In genomic region chr5:150236313-150236712, GRCh38 we compare ENCODE assay signal across 38 cellular contexts. TPM values are rescaled to one million over a fixed set of nuclear protein-coding genes. Genes with fewer than 3 reads are reported as not detected.
"Had no signal": no experiment of that assay in that cellular context is flagged by ENCODE, and none has a peak within 500 bp of the region (broad histone marks: within the 10 kb centered on the region; RNA-seq: fewer than 3 reads in every experiment).

No MANE protein-coding gene starts in this region.

- DNase-seq: Karpas-422, Kasumi-1, MG63, MM.1S, MV-4-11, NCI-H1048, NCI-H1092, NCI-H1092 treated with DMSO at 0.1 percent for 48 hours, NCI-H1105, NCI-H1105 treated with DMSO at 0.1 percent for 48 hours, NCI-H1417, NCI-H1417 treated with DMSO at 0.1 percent for 48 hours, NCI-H1436, NCI-H1436 treated with DMSO at 0.1 percent for 48 hours, NCI-H146, NCI-H1694, NCI-H1694 treated with DMSO at 0.1 percent for 48 hours, NCI-H187, NCI-H187 treated with DMSO at 0.1 percent for 48 hours, NCI-H1930, NCI-H2029, NCI-H2029 treated with DMSO at 0.1 percent for 48 hours, NCI-H2081, NCI-H2081 treated with DMSO at 0.1 percent for 48 hours, NCI-H2107, NCI-H2171, NCI-H2171 treated with DMSO at 0.1 percent for 48 hours, NCI-H2227 treated with DMSO at 0.1 percent for 48 hours, NCI-H226, NCI-H345, NCI-H446, NCI-H446 treated with DMSO at 0.1 percent for 48 hours, NCI-H510A, NCI-H510A treated with DMSO at 0.1 percent for 48 hours had no signal

- H3K9me3 ChIP-seq: MG63 had no signal

- H3K36me3 ChIP-seq: MG63 had no signal

- H3K4me3 ChIP-seq: MG63 had no signal

- H3K27me3 ChIP-seq: MG63 had no signal

RNA-seq across cellular contexts. Expression of gene SLC6A7, which starts 46.5 kb away (rescaled TPM):
- total RNA-seq: LHCN-M2, M059J, MCF 10A had no signal

RNA-seq across cellular contexts. Expression of gene CAMK2A, which starts 53.3 kb away (rescaled TPM):
- total RNA-seq: MCF 10A, NCI-H460 had no signal
